Comparison of ENCODE assay signal across 18 cellular contexts in the genomic region with DNA sequence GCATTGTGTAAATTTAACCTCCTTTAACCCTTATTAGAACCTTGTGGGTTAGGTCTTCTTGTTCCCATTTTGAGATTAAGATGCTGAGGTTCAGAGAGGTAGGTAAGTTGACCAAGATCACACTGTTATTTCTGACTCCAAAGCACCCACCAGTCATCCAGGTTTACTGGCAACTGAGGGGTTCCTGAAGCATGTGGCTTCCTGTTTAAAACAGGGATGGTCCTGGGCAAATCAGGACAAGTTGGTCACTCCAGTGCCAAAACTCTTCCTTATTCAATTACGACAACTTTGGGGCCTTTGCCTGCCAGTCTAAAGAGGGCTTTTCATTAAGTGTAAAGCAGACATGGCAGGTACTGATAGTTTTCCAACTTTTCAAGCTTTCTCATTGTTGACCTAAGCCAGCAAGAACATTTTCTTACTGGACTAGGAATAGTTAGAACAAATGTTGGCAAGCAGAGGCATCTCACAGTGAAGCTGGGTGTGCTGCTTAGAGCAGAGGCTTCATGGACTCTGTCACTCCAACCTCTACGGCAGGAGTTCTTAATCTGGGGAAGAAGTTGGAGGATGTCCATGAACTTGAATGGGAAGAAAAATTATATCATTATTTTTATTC.
DNase-seq lines count a peak whose midpoint lies in the region; FAIRE-seq and TF ChIP-seq lines count a peak whose summit lies in the region.
"Had no signal": no experiment of that assay in that cellular context is flagged by ENCODE, and none has a peak within 500 bp of the region (broad histone marks: within the 10 kb centered on the region; RNA-seq: fewer than 3 reads in every experiment).

No MANE protein-coding gene starts in this region.

- DNase-seq in bronchial epithelial cell (ENCODE audit: low read depth) (peak; percentile 77), globus pallidus (ENCODE audit: low spot score) (peak; percentile 40), pons (ENCODE audit: low spot score) (peak; percentile 26), tibial artery (no peak), mucosa of gallbladder (ENCODE audit: low spot score) (no peak), cardiac septum (ENCODE audit: low spot score) (no peak)
- DNase-seq in stimulated activated CD4-positive, alpha-beta T cell treated with anti-CD3 and anti-CD28 coated beads, Interleukin-1b, Interleukin-23, amount 100 ng/mL, for 48 hours = no peak
- DNase-seq: CD4-positive, alpha-beta memory T cell; DMS79 treated with DMSO at 0.1 percent for 48 hours; GOT3; NCI-H1436; NCI-H2227 treated with DMSO at 0.1 percent for 48 hours; NCI-H526; NK-92 treated with Interleukin-12 subunit alpha and Interleukin-12 subunit beta, amount 100 ng/mL, for 24 hours; OCI-M1 had no signal

- peak overlapping the region; percentile 33 to 68 for H3K27ac ChIP-seq in tibial artery
- H3K27ac ChIP-seq: HL-60 had no signal

- intact Hi-C loops in tibial artery (cut with DNase I; ENCODE audit: low total_unique reads) (no loop called here), cardiac septum (cut with DNase I) (no loop called here)

- no peak for FAIRE-seq in bronchial epithelial cell (lab: Jason Lieb, UNC)
- FAIRE-seq: D721Med, G401.6 had no signal

- peaks cover 0 to 21% (median 6%) of the 10 kb centered on the region in 4 donors for H3K4me1 ChIP-seq in tibial artery

- H3K9me3 ChIP-seq in tibial artery = no peaks in the 10 kb centered on the region

- TF ChIP-seq CTCF in bronchial epithelial cell (IDR thresholded peaks at IDR 0.05; ENCODE audit: insufficient read depth, low read length, severe bottlenecking) = no peak
- TF ChIP-seq CTCF in tibial artery (IDR thresholded peaks at IDR 0.05) = no peak

- no peak overlapping the region for H3K4me3 ChIP-seq in bronchial epithelial cell (ENCODE audit: low read depth, low read length)
- H3K4me3 ChIP-seq in tibial artery = no peak overlapping the region

- H3K27me3 ChIP-seq in bronchial epithelial cell (ENCODE audit: control insufficient read depth, insufficient read depth, low read length) (no peaks in the 10 kb centered on the region), tibial artery (no peaks in the 10 kb centered on the region)

- H3K36me3 ChIP-seq in bronchial epithelial cell (ENCODE audit: control insufficient read depth, insufficient read depth, low read length) (no peaks in the 10 kb centered on the region), tibial artery (peaks cover 0 to 5% (median 0%) of the 10 kb centered on the region in 3 donors)

Comparison
In these comparisons a context has a peak if more than half of its experiments do, and no peak if none do; other contexts are left out.
1. DNase-seq: peak in bronchial epithelial cell (single experiment), globus pallidus (single experiment) and pons (single experiment); none in tibial artery (0 of 2), mucosa of gallbladder (single experiment), cardiac septum (single experiment) and stimulated activated CD4-positive, alpha-beta T cell treated with anti-CD3 and anti-CD28 coated beads, Interleukin-1b, Interleukin-23, amount 100 ng/mL, for 48 hours (single experiment).